Comparison of ENCODE assay signal across 8 cellular contexts in genomic region chr17:38746004-38746892, GRCh38. TPM values are rescaled to one million over a fixed set of nuclear protein-coding genes. Genes with fewer than 3 reads are reported as not detected.
DNase-seq lines count a peak whose midpoint lies in the region; ATAC-seq and TF ChIP-seq lines count a peak whose summit lies in the region.

No MANE protein-coding gene starts in this region.

- H3K27ac Mint-ChIP-seq in WTC11: peak overlapping the region; percentile 70
- H3K27ac Mint-ChIP-seq in stimulated activated naive B cell treated with anti-CD40 and anti-IgM and Interleukin-4, amounts not matched to agents 10 μg/mL and 1 μg/mL and 100 μg/mL, for 72 hours: peak overlapping the region; percentile 22

- H3K4me3 ChIP-seq in SK-N-SH (ENCODE audit: low read depth in 2 of 2, low read length in 1 of 2) (peak overlapping the region; percentile 86 to 93), iPS DF 6.9 (ENCODE audit: low read length) (peak overlapping the region; percentile 94; the same call in 1 of the 2 replicates)

- peaks cover 59% of the 10 kb centered on the region for H3K4me1 Mint-ChIP-seq in WTC11
- peaks cover 31 to 47% of the 10 kb centered on the region in 2 donors for H3K4me1 Mint-ChIP-seq in stimulated activated naive B cell treated with anti-CD40 and anti-IgM and Interleukin-4, amounts not matched to agents 10 μg/mL and 1 μg/mL and 100 μg/mL, for 72 hours

- TF ChIP-seq EP300 in SK-N-SH (IDR thresholded peaks at IDR 0.05; ENCODE audit: borderline replicate concordance in 1 of 2, low read depth in 1 of 2, low read length in 1 of 2): no peak

- ATAC-seq in SK-N-SH treated with all-trans-retinoic acid at 6 μM for 48 hours: no peak
- ATAC-seq in WTC11: peak; percentile 1; the same call in 1 of the 2 replicates
- peak in 1 of 2 donors; percentile 3 for ATAC-seq in stimulated activated naive B cell treated with anti-CD40 and anti-IgM and Interleukin-4, amounts not matched to agents 10 μg/mL and 1 μg/mL and 100 μg/mL, for 72 hours (replicated peaks)
- no peak for ATAC-seq in HG02970 (IDR thresholded peaks at IDR 0.05; ENCODE audit: low FRiP score, unreplicated experiment)

- in situ Hi-C loops in ACHN (cut with HindIII; ENCODE audit: low pct_ligation_motif_present, low pct_unique_long_range_greater_than_20kb, low sequenced_read_pairs): no loop called here

- DNase-seq in SK-N-SH (no peak), WTC11 (ENCODE audit: low spot score) (no peak), iPS DF 6.9 (ENCODE audit: low read depth, low spot score) (no peak), ACHN (no peak), SK-N-DZ (ENCODE audit: low spot score) (no peak)
- DNase-seq in stimulated activated naive B cell treated with anti-CD40 and anti-IgM and Interleukin-4, amounts not matched to agents 10 μg/mL and 1 μg/mL and 100 μg/mL, for 72 hours: no peak

- peak overlapping the region; percentile 99 for H3K4me2 ChIP-seq in SK-N-SH

- H3K4me1 ChIP-seq in SK-N-SH (ENCODE audit: control insufficient read depth in 1 of 2, insufficient read depth in 2 of 2, low read depth in 1 of 2, low read length in 1 of 2): peaks cover 9 to 60% of the 10 kb centered on the region in 2 experiments; a peak in 2 of 4 replicates
- peaks cover 12% of the 10 kb centered on the region for H3K4me1 ChIP-seq in iPS DF 6.9 (ENCODE audit: control insufficient read depth, insufficient read depth, low read length)

- no peak for TF ChIP-seq CTCF in SK-N-SH (IDR thresholded peaks at IDR 0.05)
- TF ChIP-seq CTCF in WTC11 (IDR thresholded peaks at IDR 0.05): no peak

- peak overlapping the region; percentile 86 for H3K4me3 Mint-ChIP-seq in WTC11
- H3K4me3 Mint-ChIP-seq in stimulated activated naive B cell treated with anti-CD40 and anti-IgM and Interleukin-4, amounts not matched to agents 10 μg/mL and 1 μg/mL and 100 μg/mL, for 72 hours: peak overlapping the region; percentile 85 to 86

- 52% methylated on average over 8 of the region's 8 CpGs for WGBS in SK-N-SH (ENCODE audit: low lambda C conversion rate)
- WGBS in iPS DF 6.9 (ENCODE audit: insufficient coverage, insufficient read length): no CpG with 5 or more reads among the region's 8 CpGs

- H3K9me2 ChIP-seq in SK-N-SH: no peaks in the 10 kb centered on the region

- peaks cover 6% of the 10 kb centered on the region for H3F3A ChIP-seq in SK-N-SH (replicated peaks; ENCODE audit: insufficient read depth)

- H3K9me3 ChIP-seq in SK-N-SH (no peaks in the 10 kb centered on the region), iPS DF 6.9 (ENCODE audit: control insufficient read depth, insufficient read depth, low read length) (no peaks in the 10 kb centered on the region)

- no peak overlapping the region for H2AFZ ChIP-seq in SK-N-SH (ENCODE audit: low read depth)

- H3K79me2 ChIP-seq in SK-N-SH (ENCODE audit: insufficient read depth): peaks cover 80% of the 10 kb centered on the region

- peaks cover 2% of the 10 kb centered on the region for H3K27me3 Mint-ChIP-seq in WTC11 (ENCODE audit: low read depth)
- peaks cover 33 to 45% of the 10 kb centered on the region in 2 donors for H3K27me3 Mint-ChIP-seq in stimulated activated naive B cell treated with anti-CD40 and anti-IgM and Interleukin-4, amounts not matched to agents 10 μg/mL and 1 μg/mL and 100 μg/mL, for 72 hours

- POLR2A ChIA-PET in SK-N-SH (lab: Yijun Ruan, JAX): interaction anchor here (0.9 to 2.4 kb wide), 4 partner anchors 11 to 179 kb away, joined by 3 to 9 read pairs (median 6); partner anchors contain the start of genes CISD3, LASP1NB and MLLT6
- POLR2A ChIA-PET in WTC11 (lab: Charles Lee): interaction anchor here (1.6 kb wide), 1 partner anchor 18 kb away, joined by 3 read pairs; no protein-coding TSS in a partner anchor

- H3K36me3 ChIP-seq in SK-N-SH (replicated peaks in 1 of 2; ENCODE audit: control insufficient read depth in 1 of 2, insufficient read depth in 2 of 2, low read length in 1 of 2) (no peaks in the 10 kb centered on the region), iPS DF 6.9 (ENCODE audit: control insufficient read depth, insufficient read depth, low read length) (peaks cover 3% of the 10 kb centered on the region)

- H3K9me3 Mint-ChIP-seq in WTC11: no peaks in the 10 kb centered on the region
- no peaks in the 10 kb centered on the region for H3K9me3 Mint-ChIP-seq in stimulated activated naive B cell treated with anti-CD40 and anti-IgM and Interleukin-4, amounts not matched to agents 10 μg/mL and 1 μg/mL and 100 μg/mL, for 72 hours

- H4K20me1 ChIP-seq in SK-N-SH (ENCODE audit: insufficient read depth): peaks cover 59% of the 10 kb centered on the region

- H3K27me3 ChIP-seq in SK-N-SH (ENCODE audit: insufficient read depth): no peaks in the 10 kb centered on the region
- no peaks in the 10 kb centered on the region for H3K27me3 ChIP-seq in iPS DF 6.9 (ENCODE audit: control insufficient read depth, insufficient read depth, low read length)

- H3K27ac ChIP-seq in SK-N-SH (ENCODE audit: low read depth in 2 of 2, low read length in 1 of 2): peak overlapping the region; percentile 71 to 95; a peak in 3 of 4 replicates
- no peak overlapping the region for H3K27ac ChIP-seq in iPS DF 6.9 (ENCODE audit: low read length)

- TF ChIP-seq RAD21 in SK-N-SH (IDR thresholded peaks at IDR 0.05; ENCODE audit: low read length): no peak

- peaks cover 5% of the 10 kb centered on the region; the same call in 1 of the 2 replicates for H3K36me3 Mint-ChIP-seq in WTC11
- no peaks in the 10 kb centered on the region for H3K36me3 Mint-ChIP-seq in stimulated activated naive B cell treated with anti-CD40 and anti-IgM and Interleukin-4, amounts not matched to agents 10 μg/mL and 1 μg/mL and 100 μg/mL, for 72 hours

- H3K9ac ChIP-seq in SK-N-SH: peak overlapping the region; percentile 90

- CTCF ChIA-PET in SK-N-SH (lab: Yijun Ruan, JAX): interaction anchor here (0.9 to 7.4 kb wide), 5 partner anchors 13 to 188 kb away, joined by 3 to 88 read pairs (median 4); partner anchors contain the start of gene CISD3
- CTCF ChIA-PET in WTC11 (lab: Charles Lee): interaction anchor here (0.9 to 2.1 kb wide), 5 partner anchors 12 to 237 kb away, joined by 3 to 29 read pairs (median 3); no protein-coding TSS in a partner anchor

TF ChIP-seq in SK-N-SH treated with all-trans-retinoic acid at 6 μM for 48 hours, 23 proteins besides CTCF, POLR2A, EP300 and RAD21 (continues in another document):
- TF ChIP-seq ISL1 (CRISPR knock-in tag; IDR thresholded peaks at IDR 0.05) (no peak), ZNF565 (CRISPR knock-in tag; conservative IDR thresholded peaks at IDR 0.05; ENCODE audit: low read depth) (no peak), ESRRG (CRISPR knock-in tag; IDR thresholded peaks at IDR 0.05) (no peak), GLIS3 (CRISPR knock-in tag; IDR thresholded peaks at IDR 0.05) (no peak)

TF ChIP-seq in WTC11, 78 proteins besides CTCF, POLR2A, EP300 and RAD21 (continues in another document):
- TF ChIP-seq USF2 (CRISPR knock-in tag; IDR thresholded peaks at IDR 0.05) (peak; percentile 80), SOX15 (CRISPR knock-in tag; IDR thresholded peaks at IDR 0.05) (no peak), CREB1 (CRISPR knock-in tag; IDR thresholded peaks at IDR 0.05) (no peak), USF1 (CRISPR knock-in tag; IDR thresholded peaks at IDR 0.05) (peak; percentile 74), ZNF671 (CRISPR knock-in tag; IDR thresholded peaks at IDR 0.05) (no peak), TEAD1 (CRISPR knock-in tag; IDR thresholded peaks at IDR 0.05) (no peak)

RNA-seq across cellular contexts. Expression of gene PCGF2, which starts 1.9 kb away (rescaled TPM):
- polyA plus RNA-seq in SK-N-SH (2012; rRNA removed): 24.2 and 39.8 TPM in 2 replicates
- 23.0 and 26.3 TPM in 2 replicates for polyA plus RNA-seq in SK-N-SH (2012; cell fraction: cytosol; rRNA removed)
- polyA plus RNA-seq in SK-N-SH (2012; cell fraction: nucleus; rRNA removed): 54.1 and 67.6 TPM in 2 replicates
- 102 to 111 TPM (median 104 TPM) in 3 replicates for total RNA-seq in WTC11 (2021)
- polyA plus RNA-seq in SK-N-DZ (2014; cell fraction: cytosol; rRNA removed): 13.8 and 15.0 TPM in 2 replicates
- polyA plus RNA-seq in SK-N-DZ (2014; cell fraction: nucleus; rRNA removed): 16.6 and 33.3 TPM in 2 replicates

RNA-seq across cellular contexts. Expression of gene PSMB3, which starts 6.3 kb away (rescaled TPM):
- 480 and 533 TPM in 2 replicates for polyA plus RNA-seq in SK-N-SH (2012; rRNA removed)
- polyA plus RNA-seq in SK-N-SH (2012; cell fraction: cytosol; rRNA removed): 326 and 421 TPM in 2 replicates
- polyA plus RNA-seq in SK-N-SH (2012; cell fraction: nucleus; rRNA removed): 286 and 336 TPM in 2 replicates
- total RNA-seq in WTC11 (2021): 266 to 273 TPM (median 266 TPM) in 3 replicates
- polyA plus RNA-seq in SK-N-DZ (2014; cell fraction: cytosol; rRNA removed): 569 and 605 TPM in 2 replicates
- 236 and 352 TPM in 2 replicates for polyA plus RNA-seq in SK-N-DZ (2014; cell fraction: nucleus; rRNA removed)

RNA-seq across cellular contexts. Expression of gene CISD3, which starts 16.1 kb away (rescaled TPM):
- polyA plus RNA-seq in SK-N-SH (2012; rRNA removed): 12.9 and 16.5 TPM in 2 replicates
- 9.3 and 10.9 TPM in 2 replicates for polyA plus RNA-seq in SK-N-SH (2012; cell fraction: cytosol; rRNA removed)
- 5.9 and 8.6 TPM in 2 replicates for polyA plus RNA-seq in SK-N-SH (2012; cell fraction: nucleus; rRNA removed)
- 12.1 to 15.7 TPM (median 15.6 TPM) in 3 replicates for total RNA-seq in WTC11 (2021)
- 4.1 and 5.9 TPM in 2 replicates for polyA plus RNA-seq in SK-N-DZ (2014; cell fraction: cytosol; rRNA removed)
- 5.0 TPM in 2 replicates for polyA plus RNA-seq in SK-N-DZ (2014; cell fraction: nucleus; rRNA removed)

RNA-seq across cellular contexts. Expression of gene MLLT6, which starts 41.2 kb away (rescaled TPM):
- polyA plus RNA-seq in SK-N-SH (2012; rRNA removed): 41.5 and 43.6 TPM in 2 replicates
- polyA plus RNA-seq in SK-N-SH (2012; cell fraction: cytosol; rRNA removed): 11.5 and 18.3 TPM in 2 replicates
- 118 and 131 TPM in 2 replicates for polyA plus RNA-seq in SK-N-SH (2012; cell fraction: nucleus; rRNA removed)
- 34.4 to 48.0 TPM (median 36.6 TPM) in 3 replicates for total RNA-seq in WTC11 (2021)
- 24.7 and 25.6 TPM in 2 replicates for polyA plus RNA-seq in SK-N-DZ (2014; cell fraction: cytosol; rRNA removed)
- 88.4 and 109 TPM in 2 replicates for polyA plus RNA-seq in SK-N-DZ (2014; cell fraction: nucleus; rRNA removed)

RNA-seq across cellular contexts. Expression of gene PIP4K2B, which starts 53.1 kb away (rescaled TPM):
- 29.8 and 36.7 TPM in 2 replicates for polyA plus RNA-seq in SK-N-SH (2012; rRNA removed)
- 21.0 and 29.3 TPM in 2 replicates for polyA plus RNA-seq in SK-N-SH (2012; cell fraction: cytosol; rRNA removed)
- 35.7 and 47.9 TPM in 2 replicates for polyA plus RNA-seq in SK-N-SH (2012; cell fraction: nucleus; rRNA removed)
- 54.0 to 61.9 TPM (median 57.3 TPM) in 3 replicates for total RNA-seq in WTC11 (2021)
- 55.3 and 64.1 TPM in 2 replicates for polyA plus RNA-seq in SK-N-DZ (2014; cell fraction: cytosol; rRNA removed)
- polyA plus RNA-seq in SK-N-DZ (2014; cell fraction: nucleus; rRNA removed): 60.6 and 62.5 TPM in 2 replicates

Comparison
In these comparisons a context has a peak if more than half of its experiments do, and no peak if none do; other contexts are left out.
1. Of the 6 proteins assayed by ChIP-seq in both WTC11 and SK-N-SH: peak only in WTC11: USF2; only in SK-N-SH: none; in both: USF1; in neither: 4.